ENCODE assay signal across 32 cellular contexts in genomic region chr7:155847821-155848435, GRCh38. TPM values are rescaled to one million over a fixed set of nuclear protein-coding genes. Genes with fewer than 3 reads are reported as not detected.
"Had no signal": no experiment of that assay in that cellular context is flagged by ENCODE, and none has a peak within 500 bp of the region (broad histone marks: within the 10 kb centered on the region; RNA-seq: fewer than 3 reads in every experiment).

No MANE protein-coding gene starts in this region.

- H3K4me1 ChIP-seq: adrenal gland, gastrocnemius medialis, pancreas, psoas muscle, right atrium auricular region had no signal

- H3K4me3 ChIP-seq: adrenal gland, body of pancreas, coronary artery, dorsolateral prefrontal cortex, gastrocnemius medialis, hepatocyte, pancreas, psoas muscle, right atrium auricular region, thoracic aorta had no signal

- H3K9me3 ChIP-seq: adrenal gland, body of pancreas, gastrocnemius medialis, pancreas, psoas muscle, right atrium auricular region, thoracic aorta had no signal

- H3K79me2 ChIP-seq: hepatocyte had no signal

- DNase-seq: activated B cell treated with CpG ODN at 0.5 μM for 24 hours; activated CD4-positive, alpha-beta T cell treated with anti-CD3 and anti-CD28 coated beads, Interleukin-2, amount 50 U/mL, for 1 hour; activated CD8-positive, alpha-beta memory T cell treated with anti-CD3 and anti-CD28 coated beads, Interleukin-2, amount 10 ng/mL, durations not matched to agents 7 days and 5 days; activated CD8-positive, alpha-beta T cell treated with anti-CD3 and anti-CD28 coated beads, Interleukin-2, amount 10 ng/mL, durations not matched to agents 7 days and 5 days; activated naive CD4-positive, alpha-beta T cell treated with anti-CD3 and anti-CD28 coated beads for 36 hours; activated naive CD8-positive, alpha-beta T cell treated with anti-CD3 and anti-CD28 coated beads for 36 hours; activated T-cell treated with anti-CD3 and anti-CD28 coated beads, Interleukin-2, amount 50 U/mL, for 48 hours; adrenal gland; body of pancreas; effector memory CD4-positive, alpha-beta T cell; erythroblast; gastrocnemius medialis; kidney; left colon; midbrain; naive thymus-derived CD4-positive, alpha-beta T cell; nucleus accumbens; pancreas; psoas muscle; stimulated activated CD4-positive, alpha-beta T cell treated with anti-CD3 and anti-CD28 coated beads, Interleukin-12 subunit alpha, Interleukin-12 subunit beta, amount 100 ng/mL, for 4 hours; stimulated activated CD4-positive, alpha-beta T cell treated with anti-CD3 and anti-CD28 coated beads, Interleukin-4, amount 100 ng/mL, for 1 hour; stimulated activated naive CD8-positive, alpha-beta T cell treated with anti-CD3 and anti-CD28 coated beads, Interleukin-15, Interleukin-2, amounts not matched to agents 100 U/mL and 50 U/mL, for 24 hours; T-cell; trophoblast cell had no signal

- H2AFZ ChIP-seq: hepatocyte had no signal

- H3K4me2 ChIP-seq: hepatocyte had no signal

- FAIRE-seq: kidney, pancreas, urothelium cell line had no signal

- H3K36me3 ChIP-seq: adrenal gland, gastrocnemius medialis, pancreas, right atrium auricular region, thoracic aorta had no signal

- H3K27ac ChIP-seq: adrenal gland, body of pancreas, coronary artery, dorsolateral prefrontal cortex, gastrocnemius medialis, hepatocyte, pancreas, psoas muscle, right atrium auricular region, thoracic aorta had no signal

- H3K27me3 ChIP-seq: adrenal gland, hepatocyte, pancreas, right atrium auricular region had no signal

- ATAC-seq: activated CD8-positive, alpha-beta memory T cell treated with anti-CD3 and anti-CD28 coated beads, Interleukin-2, amount 10 ng/mL, durations not matched to agents 7 days and 5 days; activated CD8-positive, alpha-beta T cell treated with anti-CD3 and anti-CD28 coated beads, Interleukin-2, amount 10 ng/mL, durations not matched to agents 7 days and 5 days; body of pancreas; gastrocnemius medialis; left colon; naive thymus-derived CD4-positive, alpha-beta T cell; pancreas; psoas muscle; stimulated activated naive CD8-positive, alpha-beta T cell treated with anti-CD3 and anti-CD28 coated beads, Interleukin-15, Interleukin-2, amounts not matched to agents 100 U/mL and 50 U/mL, for 24 hours; T-cell had no signal

RNA-seq across cellular contexts. Expression of gene SHH, which starts 35.7 kb away (rescaled TPM):
- total RNA-seq: activated B cell treated with CpG ODN at 0.5 μM for 24 hours; activated CD8-positive, alpha-beta memory T cell treated with anti-CD3 and anti-CD28 coated beads, Interleukin-2, amount 10 ng/mL, durations not matched to agents 7 days and 5 days; activated naive CD4-positive, alpha-beta T cell treated with anti-CD3 and anti-CD28 coated beads for 36 hours; activated naive CD8-positive, alpha-beta T cell treated with anti-CD3 and anti-CD28 coated beads for 36 hours; gastrocnemius medialis; lower leg skin; naive thymus-derived CD4-positive, alpha-beta T cell; psoas muscle; right atrium auricular region; skeletal muscle tissue had no signal
- polyA plus RNA-seq: naive thymus-derived CD4-positive, alpha-beta T cell had no signal
